Comparison of ENCODE assay signal across 8 cellular contexts in the genomic region with DNA sequence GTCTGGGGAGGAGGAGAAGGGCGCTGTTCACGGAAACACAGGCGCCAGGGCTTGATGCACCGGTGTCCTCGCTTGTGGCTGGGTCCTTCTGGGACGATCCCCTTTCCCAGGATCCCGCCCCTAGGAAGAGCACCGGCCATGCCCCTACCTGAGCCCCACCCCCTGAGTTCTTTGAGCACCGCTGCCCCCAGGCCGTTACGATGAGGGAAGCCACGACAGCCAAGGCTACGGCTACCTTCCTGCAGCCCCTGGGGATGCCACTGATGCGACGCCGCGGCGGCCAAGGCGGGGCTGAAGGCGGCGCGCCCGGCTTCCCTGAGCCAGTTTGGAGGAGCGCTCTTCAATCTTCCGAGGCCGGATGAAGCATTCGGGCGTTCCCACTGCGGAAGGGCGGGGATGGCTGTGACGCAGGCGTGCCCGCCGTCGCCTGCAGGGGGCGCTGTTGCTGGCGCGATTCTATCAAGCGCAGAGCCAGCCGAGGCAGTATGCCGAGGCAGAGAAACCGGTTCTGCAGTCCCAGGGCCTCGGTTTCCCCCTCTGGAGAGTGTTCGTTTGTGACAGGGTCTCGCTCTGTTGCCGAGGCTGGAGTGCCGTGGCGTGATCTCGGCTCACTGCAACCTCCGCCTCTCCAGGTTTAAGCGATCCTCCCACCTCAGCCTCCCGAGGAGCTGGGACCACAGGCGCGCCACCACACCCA. TPM values are rescaled to one million over a fixed set of nuclear protein-coding genes. Genes with fewer than 3 reads are reported as not detected.
DNase-seq lines count a peak whose midpoint lies in the region; ATAC-seq and TF ChIP-seq lines count a peak whose summit lies in the region.

No MANE protein-coding gene starts in this region.

- H3K36me3 Mint-ChIP-seq in HFFc6 (ENCODE audit: low read depth), result no peaks in the 10 kb centered on the region

- H4K20me1 ChIP-seq in BLaER1 treated with 17β-estradiol and CSF1 and Interleukin-3, amounts not matched to agents 10 nM and 100 nM, result peaks cover 0 to 6% (median 0%) of the 10 kb centered on the region in 11 experiments; a peak in 5 of 22 replicates

- H3K4me3 ChIP-seq in BLaER1 treated with 17β-estradiol and CSF1 and Interleukin-3, amounts not matched to agents 10 nM and 100 nM, result peak overlapping the region in 6 of 10 experiments; percentile 8 to 57 (median 42); a peak in 10 of 20 replicates
- H3K4me3 ChIP-seq in vagina, result peak overlapping the region in 1 of 2 donors; percentile 7

- no peak overlapping the region for H3K27ac ChIP-seq in BLaER1 treated with 17β-estradiol and CSF1 and Interleukin-3, amounts not matched to agents 10 nM and 100 nM
- H3K27ac ChIP-seq in vagina, result no peak overlapping the region

- H3K9me3 ChIP-seq in BLaER1 treated with 17β-estradiol and CSF1 and Interleukin-3, amounts not matched to agents 10 nM and 100 nM (replicated peaks in 1 of 11), result no peaks in the 10 kb centered on the region
- no peaks in the 10 kb centered on the region for H3K9me3 ChIP-seq in vagina

- peaks cover 0 to 20% (median 14%) of the 10 kb centered on the region in 10 experiments; a peak in 17 of 20 replicates for H3K4me1 ChIP-seq in BLaER1 treated with 17β-estradiol and CSF1 and Interleukin-3, amounts not matched to agents 10 nM and 100 nM
- H3K4me1 ChIP-seq in vagina, result peaks cover 9% of the 10 kb centered on the region

- TF ChIP-seq CTCF in HFFc6 (IDR thresholded peaks at IDR 0.05) (peak; percentile 82), vagina (IDR thresholded peaks at IDR 0.05) (peak in 2 of 3 experiments; percentile 37 to 38)

- H3K9ac ChIP-seq in BLaER1 treated with 17β-estradiol and CSF1 and Interleukin-3, amounts not matched to agents 10 nM and 100 nM, result peak overlapping the region in 2 of 11 experiments; percentile 4 to 46; a peak in 1 of 22 replicates

- H3K9me3 Mint-ChIP-seq in HFFc6, result no peaks in the 10 kb centered on the region

- H3K4me3 Mint-ChIP-seq in HFFc6, result no peak overlapping the region

- ATAC-seq in left cardiac atrium, result peak; percentile 68 to 91
- no peak for ATAC-seq in HG03520 (IDR thresholded peaks at IDR 0.05; ENCODE audit: unreplicated experiment)

- peaks cover 35% of the 10 kb centered on the region for H3K27me3 Mint-ChIP-seq in HFFc6 (ENCODE audit: insufficient read depth)

- no peak for TF ChIP-seq POLR2A in vagina (IDR thresholded peaks at IDR 0.05)

- DNase-seq in HFFc6, result no peak
- peak; percentile 80 for DNase-seq in RPMI8226
- DNase-seq in activated naive CD4-positive, alpha-beta T cell treated with anti-CD3 and anti-CD28 coated beads, Interleukin-2, amount 50 U/mL, for 16 hours, result peak; percentile 75
- DNase-seq in left cardiac atrium, result peak; percentile 68
- DNase-seq in renal cortical epithelial cell (ENCODE audit: low read depth), result peak; percentile 9
- DNase-seq in vagina (ENCODE audit: extremely low spot score in 2 of 2), result no peak

- intact Hi-C loops in left cardiac atrium (cut with DNase I), result no loop called here
- intact Hi-C loops in vagina (cut with DNase I), result no loop called here

- H3K4me1 Mint-ChIP-seq in HFFc6 (ENCODE audit: low read depth), result no peaks in the 10 kb centered on the region

- no peaks in the 10 kb centered on the region for H3K36me3 ChIP-seq in BLaER1 treated with 17β-estradiol and CSF1 and Interleukin-3, amounts not matched to agents 10 nM and 100 nM
- no peaks in the 10 kb centered on the region for H3K36me3 ChIP-seq in vagina

- H3K27me3 ChIP-seq in BLaER1 treated with 17β-estradiol and CSF1 and Interleukin-3, amounts not matched to agents 10 nM and 100 nM, result peaks cover 0 to 13% (median 7%) of the 10 kb centered on the region in 11 experiments; a peak in 10 of 22 replicates
- H3K27me3 ChIP-seq in vagina, result no peaks in the 10 kb centered on the region

- H3K27ac Mint-ChIP-seq in HFFc6, result no peak overlapping the region

- peak overlapping the region; percentile 65 to 90 (median 78) for H3K4me2 ChIP-seq in BLaER1 treated with 17β-estradiol and CSF1 and Interleukin-3, amounts not matched to agents 10 nM and 100 nM

RNA-seq across cellular contexts. Expression of a gene that starts 9.7 kb away (rescaled TPM):
- total RNA-seq in HFFc6 (2021; fragmentation: NEBNext Ultra II Directional; extraction: Animal tissue kit (Norgen Biotek cat#: 25700)), result not detected
- total RNA-seq in left cardiac atrium (under 1 TPM; 0.31 to 0.41 TPM), renal cortical epithelial cell (0.15 and 0.17 TPM in 2 replicates), vagina (4.2 TPM)

RNA-seq across cellular contexts. Expression of a gene that starts 31.9 kb away (rescaled TPM):
- not detected for total RNA-seq in HFFc6 (2021; fragmentation: NEBNext Ultra II Directional; extraction: Animal tissue kit (Norgen Biotek cat#: 25700))
- not detected for total RNA-seq in left cardiac atrium
- total RNA-seq in renal cortical epithelial cell, result not detected in 2 replicates
- total RNA-seq in vagina, result not detected

Comparison
In these comparisons a context has a peak if more than half of its experiments do, and no peak if none do; other contexts are left out.
1. DNase-seq: peak in RPMI8226 (single experiment), activated naive CD4-positive, alpha-beta T cell treated with anti-CD3 and anti-CD28 coated beads, Interleukin-2, amount 50 U/mL, for 16 hours (single experiment), left cardiac atrium (single experiment) and renal cortical epithelial cell (single experiment); none in HFFc6 (single experiment) and vagina (0 of 2).